ENCODE assay signal across 23 cellular contexts in genomic region chr4:159966741-159967140, GRCh38.
DNase-seq lines count a peak whose midpoint lies in the region; ATAC-seq and TF ChIP-seq lines count a peak whose summit lies in the region.
"Had no signal": no experiment of that assay in that cellular context is flagged by ENCODE, and none has a peak within 500 bp of the region (broad histone marks: within the 10 kb centered on the region; RNA-seq: fewer than 3 reads in every experiment).

No MANE protein-coding gene starts in this region.

- H2BK120ac ChIP-seq in H9 (ENCODE audit: low read depth, low read length, poor library complexity, severe bottlenecking) = no peak overlapping the region

- no peak overlapping the region for H3K23ac ChIP-seq in H9 (ENCODE audit: insufficient read length, low read depth, low read length)

- H3K79me1 ChIP-seq in H9 (ENCODE audit: insufficient read depth, low read depth, low read length, poor library complexity, severe bottlenecking) = no peaks in the 10 kb centered on the region

- no CpG with 5 or more reads among the region's 4 CpGs for WGBS in H9 (ENCODE audit: extremely low coverage, insufficient read length, low lambda C conversion rate)

- CTCF ChIA-PET in WTC11 (lab: Charles Lee) = no interaction called here

- ATAC-seq in WTC11 = peak; percentile 16; the same call in 1 of the 2 replicates
- ATAC-seq: PC-3, Right ventricle myocardium inferior had no signal

- H3K27ac Mint-ChIP-seq in WTC11 = no peak overlapping the region
- H3K27ac Mint-ChIP-seq in H9 = no peak overlapping the region
- H3K27ac Mint-ChIP-seq: HFFc6 had no signal

- no peak overlapping the region for H4K91ac ChIP-seq in H9 (ENCODE audit: insufficient read length, low read depth, low read length)

- H3K9me3 ChIP-seq in H9 (ENCODE audit: control insufficient read depth, low read depth, low read length) = peaks cover 5% of the 10 kb centered on the region
- H3K9me3 ChIP-seq: HAP-1, SJSA1 had no signal

- H3T11ph ChIP-seq in H9 (ENCODE audit: low read length) = no peak overlapping the region

- no peak overlapping the region for H3K4me3 ChIP-seq in skeletal muscle cell (ENCODE audit: low read depth, low read length)
- H3K4me3 ChIP-seq: HAP-1, SJSA1 had no signal

- H3K18ac ChIP-seq in H9 (ENCODE audit: insufficient read length, low read depth, low read length) = no peak overlapping the region

- no peak overlapping the region for H2BK12ac ChIP-seq in H9 (ENCODE audit: insufficient read length, low read depth, low read length)

- H3K27me3 Mint-ChIP-seq in WTC11 (ENCODE audit: low read depth) (no peaks in the 10 kb centered on the region), H9 (ENCODE audit: low read depth) (no peaks in the 10 kb centered on the region; the same call in none of the 2 replicates)

- no peak overlapping the region for H3K27ac ChIP-seq in H9 (ENCODE audit: insufficient read length, low read depth, low read length)
- H3K27ac ChIP-seq: SJSA1 had no signal

- no peak overlapping the region for H2BK5ac ChIP-seq in H9 (ENCODE audit: insufficient read length, low read length)

- peaks cover 24% of the 10 kb centered on the region for H3K9me3 Mint-ChIP-seq in WTC11
- peaks cover 6 to 11% of the 10 kb centered on the region in 2 experiments; a peak in 3 of 5 replicates for H3K9me3 Mint-ChIP-seq in H9

- H3K27me3 ChIP-seq in H9 (ENCODE audit: insufficient read depth, low read length) = no peaks in the 10 kb centered on the region
- H3K27me3 ChIP-seq: SJSA1 had no signal

- no peak overlapping the region for H2AK5ac ChIP-seq in H9 (ENCODE audit: insufficient read length, low read length)

- no peak overlapping the region for H2AFZ ChIP-seq in H9 (ENCODE audit: low read length)

- DNase-seq in H4 (ENCODE audit: low spot score) = peak; percentile 3
- no peak for DNase-seq in WTC11 (ENCODE audit: low spot score)
- peak; percentile 6 for DNase-seq in kidney tubule cell (ENCODE audit: low spot score)
- peak; percentile 8 for DNase-seq in skeletal muscle cell (ENCODE audit: low read depth)
- no peak for DNase-seq in NCI-H187 treated with DMSO at 0.1 percent for 48 hours (lab: John Stamatoyannopoulos, UW)
- DNase-seq in NCI-H526 (lab: John Stamatoyannopoulos, UW) = no peak
- no peak for DNase-seq in H9
- DNase-seq in NCI-H146 treated with DMSO at 0.1 percent for 48 hours (lab: John Stamatoyannopoulos, UW; ENCODE audit: unreplicated experiment) = no peak
- DNase-seq: Calu3; DMS79 treated with DMSO at 0.1 percent for 48 hours; GF-D8; HFFc6; KBM-7; MM.1S; NCI-H1694; NCI-H2081; NCI-H2227 treated with DMSO at 0.1 percent for 48 hours; NCI-H748 treated with DMSO at 0.1 percent for 48 hours; NK-92 treated with Interleukin-12 subunit alpha and Interleukin-12 subunit beta, amount 100 ng/mL, for 24 hours; PC-3 had no signal

- no peak overlapping the region for H3K4ac ChIP-seq in H9 (ENCODE audit: low read depth, low read length)

- no peak overlapping the region for H2BK15ac ChIP-seq in H9 (ENCODE audit: low read depth, low read length)

- no peak for TF ChIP-seq CTCF in WTC11 (IDR thresholded peaks at IDR 0.05)
- no peak for TF ChIP-seq CTCF in H9 (conservative IDR thresholded peaks at IDR 0.05)

- no peak overlapping the region for H3K56ac ChIP-seq in H9 (ENCODE audit: insufficient read length, low read depth, low read length)

- H3K4me2 ChIP-seq in H9 (ENCODE audit: insufficient read depth, insufficient read length, low read length) = no peak overlapping the region

- no peaks in the 10 kb centered on the region for H3K4me1 ChIP-seq in H9 (ENCODE audit: insufficient read depth, low read length)
- H3K4me1 ChIP-seq: HAP-1, SJSA1 had no signal

- H3K23me2 ChIP-seq in H9 (ENCODE audit: insufficient read length, low read depth, low read length, poor library complexity, severe bottlenecking) = no peaks in the 10 kb centered on the region

- H2BK20ac ChIP-seq in H9 (ENCODE audit: low read depth, low read length, poor library complexity, severe bottlenecking) = no peak overlapping the region

- no peak overlapping the region for H3K14ac ChIP-seq in H9 (ENCODE audit: insufficient read depth, low read length)

- H4K20me1 ChIP-seq in H9 (ENCODE audit: control insufficient read depth, insufficient read depth, insufficient read length) = no peaks in the 10 kb centered on the region

- no peak overlapping the region for H4K8ac ChIP-seq in H9 (replicated peaks; ENCODE audit: insufficient read length, low read depth, low read length)

- no peak overlapping the region for H4K5ac ChIP-seq in H9 (ENCODE audit: insufficient read length, low read depth, low read length)

- H3K4me1 Mint-ChIP-seq in WTC11 (peaks cover 13% of the 10 kb centered on the region), H9 (peaks cover 5 to 8% of the 10 kb centered on the region in 2 experiments; a peak in 3 of 4 replicates)

- H3K4me3 Mint-ChIP-seq in WTC11 (no peak overlapping the region), H9 (no peak overlapping the region)
- H3K4me3 Mint-ChIP-seq: HFFc6 had no signal

- POLR2A ChIA-PET in WTC11 (lab: Charles Lee) = no interaction called here

- H3K9ac ChIP-seq in H9 (ENCODE audit: extremely low read depth, insufficient read length, low read length) = no peak overlapping the region

- H3K36me3 Mint-ChIP-seq in WTC11 (peaks cover 13% of the 10 kb centered on the region), H9 (ENCODE audit: insufficient read depth in 1 of 3, low read depth in 3 of 3) (peaks cover 8 to 11% (median 9%) of the 10 kb centered on the region in 3 experiments; a peak in 5 of 7 replicates)

- H3K79me2 ChIP-seq in H9 (ENCODE audit: insufficient read depth, low read length) = no peaks in the 10 kb centered on the region

TF ChIP-seq in WTC11, 78 proteins besides CTCF, POLR2A, EP300 and RAD21:
- no peak for TF ChIP-seq EMX1 (CRISPR knock-in tag; IDR thresholded peaks at IDR 0.05)

Comparison
In these comparisons a context has a peak if more than half of its experiments do, and no peak if none do; other contexts are left out.
1. DNase-seq: peak in H4 (single experiment), kidney tubule cell (single experiment) and skeletal muscle cell (single experiment); none in WTC11 (single experiment), NCI-H187 treated with DMSO at 0.1 percent for 48 hours (single experiment), NCI-H526 (0 of 2), H9 (single experiment) and NCI-H146 treated with DMSO at 0.1 percent for 48 hours (single experiment).